ENCODE assay signal across 26 cellular contexts in genomic region chr7:111112439-111112838, GRCh38. TPM values are rescaled to one million over a fixed set of nuclear protein-coding genes. Genes with fewer than 3 reads are reported as not detected.
DNase-seq lines count a peak whose midpoint lies in the region; ATAC-seq, FAIRE-seq and TF ChIP-seq lines count a peak whose summit lies in the region.
"Had no signal": no experiment of that assay in that cellular context is flagged by ENCODE, and none has a peak within 500 bp of the region (broad histone marks: within the 10 kb centered on the region; RNA-seq: fewer than 3 reads in every experiment).

No MANE protein-coding gene starts in this region.

- no peak overlapping the region for H2AK9ac ChIP-seq in IMR-90 (replicated peaks; ENCODE audit: low read depth, low read length, poor library complexity)

- peak overlapping the region; percentile 85 for H2BK5ac ChIP-seq in IMR-90 (ENCODE audit: low read depth, low read length, poor library complexity, severe bottlenecking)

- peak; percentile 26 for FAIRE-seq in astrocyte (lab: Jason Lieb, UNC)
- FAIRE-seq: H1 had no signal

- H3K36me3 ChIP-seq in BLaER1 (no peaks in the 10 kb centered on the region), IMR-90 (ENCODE audit: control insufficient read depth, insufficient read depth, low read length) (no peaks in the 10 kb centered on the region), astrocyte (ENCODE audit: insufficient read depth, low read length) (no peaks in the 10 kb centered on the region)
- H3K36me3 ChIP-seq: prostate gland, upper lobe of left lung had no signal

- peak overlapping the region in 1 of 2 experiments; percentile 90; a peak in 2 of 4 replicates for H4K8ac ChIP-seq in IMR-90 (ENCODE audit: low read depth in 2 of 2, low read length in 2 of 2)

- no peaks in the 10 kb centered on the region for H3K9me3 Mint-ChIP-seq in astrocyte (ENCODE audit: unreplicated experiment)
- H3K9me3 Mint-ChIP-seq in activated T-helper 17 cell treated with anti-CD3 and anti-CD28 coated beads, Interleukin-2, amount 50 U/mL, for 72 hours, result no peaks in the 10 kb centered on the region
- H3K9me3 Mint-ChIP-seq: CD8-positive, alpha-beta memory T cell; neural crest cell had no signal

- peak overlapping the region; percentile 83; the same call in 1 of the 2 replicates for H3K18ac ChIP-seq in IMR-90 (ENCODE audit: low read depth, low read length)

- POLR2A ChIA-PET in IMR-90 (lab: Charles Lee; ENCODE audit: unreplicated experiment), result no interaction called here

- CTCF ChIA-PET in IMR-90 (lab: Yijun Ruan, JAX), result no interaction called here

- peak overlapping the region; percentile 92 for H3K14ac ChIP-seq in IMR-90 (replicated peaks; ENCODE audit: low read depth, low read length)

- no peaks in the 10 kb centered on the region for H3K36me3 Mint-ChIP-seq in astrocyte (ENCODE audit: low read depth, unreplicated experiment)
- H3K36me3 Mint-ChIP-seq in activated T-helper 17 cell treated with anti-CD3 and anti-CD28 coated beads, Interleukin-2, amount 50 U/mL, for 72 hours (ENCODE audit: low read depth), result no peaks in the 10 kb centered on the region

- no CpG with 5 or more reads among the region's 2 CpGs for WGBS in IMR-90 (ENCODE audit: extremely low coverage in 2 of 2, insufficient read length in 1 of 2), 2 experiments

- dilution Hi-C loops in IMR-90 (cut with HindIII; ENCODE audit: low sequenced_read_pairs, unreplicated experiment), result no loop called here

- no peak overlapping the region for H3K27ac Mint-ChIP-seq in astrocyte (ENCODE audit: unreplicated experiment)
- H3K27ac Mint-ChIP-seq in activated T-helper 17 cell treated with anti-CD3 and anti-CD28 coated beads, Interleukin-2, amount 50 U/mL, for 72 hours, result no peak overlapping the region

- H3K4me3 Mint-ChIP-seq in astrocyte (ENCODE audit: unreplicated experiment), result no peak overlapping the region
- H3K4me3 Mint-ChIP-seq in activated T-helper 17 cell treated with anti-CD3 and anti-CD28 coated beads, Interleukin-2, amount 50 U/mL, for 72 hours, result no peak overlapping the region
- H3K4me3 Mint-ChIP-seq: CD8-positive, alpha-beta memory T cell; neural crest cell had no signal

- H3K27ac ChIP-seq in BLaER1 (no peak overlapping the region), IMR-90 (ENCODE audit: insufficient read depth, low read length) (no peak overlapping the region), astrocyte (ENCODE audit: low read depth, low read length) (peak overlapping the region; percentile 44)
- H3K27ac ChIP-seq: prostate gland, skin epidermis, upper lobe of left lung had no signal

- H2AFZ ChIP-seq in IMR-90 (replicated peaks; ENCODE audit: low read length, poor library complexity) (no peak overlapping the region), astrocyte (ENCODE audit: low read depth, low read length) (no peak overlapping the region)

- no peak for TF ChIP-seq POLR2A in IMR-90 (IDR thresholded peaks at IDR 0.05; ENCODE audit: low read depth, low read length)

- TF ChIP-seq CTCF in IMR-90 (conservative IDR thresholded peaks at IDR 0.05; ENCODE audit: low read depth, low read length), result no peak
- TF ChIP-seq CTCF in astrocyte (IDR thresholded peaks at IDR 0.05; ENCODE audit: insufficient read depth, low read depth, low read length), result no peak

- H4K20me1 ChIP-seq in BLaER1 (no peaks in the 10 kb centered on the region), IMR-90 (ENCODE audit: insufficient read depth, low read length) (no peaks in the 10 kb centered on the region), astrocyte (ENCODE audit: insufficient read depth, low read length) (no peaks in the 10 kb centered on the region)

- H4K91ac ChIP-seq in IMR-90 (ENCODE audit: insufficient read depth, low read depth, low read length), result peak overlapping the region; percentile 83

- H3K4me2 ChIP-seq in BLaER1 (peak overlapping the region; percentile 3; the same call in 1 of the 2 replicates), IMR-90 (ENCODE audit: low read depth, low read length) (peak overlapping the region; percentile 6; the same call in 1 of the 2 replicates), astrocyte (ENCODE audit: low read length) (peak overlapping the region; percentile 20)

- H3K9me3 ChIP-seq in BLaER1, result no peaks in the 10 kb centered on the region
- no peaks in the 10 kb centered on the region for H3K9me3 ChIP-seq in IMR-90 (ENCODE audit: control insufficient read depth, insufficient read depth, low read length)
- H3K9me3 ChIP-seq in astrocyte (ENCODE audit: insufficient read depth, low read depth, low read length), result no peaks in the 10 kb centered on the region
- H3K9me3 ChIP-seq: prostate gland, upper lobe of left lung had no signal

- H3K27me3 ChIP-seq in BLaER1 (no peaks in the 10 kb centered on the region), IMR-90 (ENCODE audit: control insufficient read depth, insufficient read depth, low read length) (no peaks in the 10 kb centered on the region), astrocyte (ENCODE audit: insufficient read depth, low read length) (no peaks in the 10 kb centered on the region)
- H3K27me3 ChIP-seq: upper lobe of left lung had no signal

- BruUV-seq in IMR-90 (replicated peaks; lab: Mats Ljungman, UMichigan), result no TSS peak

- in situ Hi-C loops in IMR-90 (cut with MboI; ENCODE audit: low sequenced_read_pairs), result no loop called here

- no peak for TF ChIP-seq RAD21 in IMR-90 (IDR thresholded peaks at IDR 0.05; ENCODE audit: low read length)

- H3K79me2 ChIP-seq in astrocyte (ENCODE audit: insufficient read depth, low read length), result no peaks in the 10 kb centered on the region

- H3K4me3 ChIP-seq in BLaER1 (no peak overlapping the region), IMR-90 (ENCODE audit: insufficient read depth, low read depth, low read length) (no peak overlapping the region), astrocyte (ENCODE audit: insufficient read depth, low read depth, low read length) (no peak overlapping the region)
- H3K4me3 ChIP-seq: GM12878, prostate gland, skin epidermis, upper lobe of left lung had no signal

- ATAC-seq in IMR-90 (ENCODE audit: low read depth) (peak; percentile 49; the same call in 1 of the 2 replicates), GM19351 (IDR thresholded peaks at IDR 0.05; ENCODE audit: unreplicated experiment) (no peak), HG02588 (IDR thresholded peaks at IDR 0.05; ENCODE audit: unreplicated experiment) (no peak)
- no peak for ATAC-seq in activated T-helper 17 cell treated with anti-CD3 and anti-CD28 coated beads, Interleukin-2, amount 50 U/mL, for 72 hours (replicated peaks)

- H3K23ac ChIP-seq in IMR-90 (ENCODE audit: low read depth, low read length), result peak overlapping the region; percentile 92; the same call in 1 of the 2 replicates

- H3K56ac ChIP-seq in IMR-90 (ENCODE audit: extremely low read depth, insufficient read depth, low read length), result no peak overlapping the region

- no peaks in the 10 kb centered on the region for H3K27me3 Mint-ChIP-seq in astrocyte (ENCODE audit: low read depth, unreplicated experiment)
- no peaks in the 10 kb centered on the region for H3K27me3 Mint-ChIP-seq in activated T-helper 17 cell treated with anti-CD3 and anti-CD28 coated beads, Interleukin-2, amount 50 U/mL, for 72 hours
- H3K27me3 Mint-ChIP-seq: CD8-positive, alpha-beta memory T cell had no signal

- H2BK20ac ChIP-seq in IMR-90 (ENCODE audit: low read depth, low read length), result peak overlapping the region; percentile 94; the same call in 1 of the 2 replicates

- H3K4me1 ChIP-seq in BLaER1 (peaks cover 5% of the 10 kb centered on the region; the same call in 1 of the 2 replicates), IMR-90 (ENCODE audit: control insufficient read depth, insufficient read depth, low read length) (no peaks in the 10 kb centered on the region; the same call in 1 of the 2 replicates), astrocyte (ENCODE audit: insufficient read depth, low read length) (peaks cover 18% of the 10 kb centered on the region)
- H3K4me1 ChIP-seq: prostate gland had no signal

- DNase-seq in IMR-90 (peak; percentile 51), astrocyte (ENCODE audit: low read depth) (peak; percentile 29), lung microvascular endothelial cell (ENCODE audit: low read depth in 2 of 2) (peak; percentile 19 to 28), OCI-M2 (lab: John Stamatoyannopoulos, UW; ENCODE audit: unreplicated experiment) (no peak)
- DNase-seq: activated CD4-positive, alpha-beta T cell treated with anti-CD3 and anti-CD28 coated beads, Interleukin-2, amount 50 U/mL, for 1 hour; CD8-positive, alpha-beta memory T cell; DMS53; effector CD4-positive, alpha-beta T cell; KBM-7; mammary epithelial cell; NCI-H187 treated with DMSO at 0.1 percent for 48 hours; NCI-H226; OCI-M1; SHP77; stimulated activated CD4-positive, alpha-beta T cell treated with anti-CD3 and anti-CD28 coated beads, Interleukin-2, amount 100 ng/mL, for 48 hours; T-helper 1 cell; upper lobe of left lung had no signal

- intact Hi-C loops in IMR-90 (cut with micrococcal nuclease), result no loop called here

- H3K9me1 ChIP-seq in IMR-90 (ENCODE audit: insufficient read depth, low read length), result peaks cover 4% of the 10 kb centered on the region; the same call in 1 of the 2 replicates

- H2BK15ac ChIP-seq in IMR-90 (ENCODE audit: low read depth, low read length), result peak overlapping the region; percentile 98; the same call in 2 of the 3 replicates

- H4K5ac ChIP-seq in IMR-90 (ENCODE audit: low read depth, low read length), result peak overlapping the region; percentile 64; the same call in 1 of the 2 replicates

- H2BK120ac ChIP-seq in IMR-90 (ENCODE audit: low read depth, low read length), result peak overlapping the region; percentile 96

- H3K9ac ChIP-seq in BLaER1 (no peak overlapping the region), IMR-90 (ENCODE audit: low read depth, low read length) (no peak overlapping the region), astrocyte (ENCODE audit: low read length) (no peak overlapping the region)

- peaks cover 22% of the 10 kb centered on the region for H3K4me1 Mint-ChIP-seq in astrocyte (ENCODE audit: low read depth, unreplicated experiment)
- H3K4me1 Mint-ChIP-seq in activated T-helper 17 cell treated with anti-CD3 and anti-CD28 coated beads, Interleukin-2, amount 50 U/mL, for 72 hours, result peaks cover 5% of the 10 kb centered on the region

- peak overlapping the region; percentile 91; the same call in 1 of the 2 replicates for H3K4ac ChIP-seq in IMR-90 (ENCODE audit: low read depth, low read length)

- peak overlapping the region; percentile 67; the same call in 1 of the 2 replicates for H2AK5ac ChIP-seq in IMR-90 (ENCODE audit: low read depth, low read length)

- 0 out of 4 replicates have a peak, but pooled peaks cover 0 to 3% of the 10 kb centered on the region in 2 experiments for H3K79me1 ChIP-seq in IMR-90 (ENCODE audit: low read depth in 1 of 2, low read length in 2 of 2)

TF ChIP-seq in IMR-90, 13 proteins besides CTCF, POLR2A, EP300 and RAD21 (continues in another document):
- TF ChIP-seq CEBPB (IDR thresholded peaks at IDR 0.05; ENCODE audit: low read depth, low read length) (no peak), FOS (IDR thresholded peaks at IDR 0.05; ENCODE audit: low read depth, low read length) (no peak)

RNA-seq across cellular contexts. Expression of gene LRRN3, which starts 21.5 kb away (rescaled TPM):
- total RNA-seq in IMR-90 (2012; rRNA removed) (15.2 and 15.8 TPM in 2 replicates), astrocyte (1.8 and 2.2 TPM in 2 replicates), lung microvascular endothelial cell (not detected in 2 replicates)
- polyA plus RNA-seq in IMR-90 (2012; rRNA removed), result 6.1 and 6.9 TPM in 2 replicates
- 1.1 and 1.3 TPM in 2 replicates for polyA plus RNA-seq in IMR-90 (2012; cell fraction: cytosol; rRNA removed)
- polyA plus RNA-seq in IMR-90 (2012; cell fraction: nucleus; rRNA removed; ENCODE audit: low replicate concordance), result 0.35 and 2.8 TPM in 2 replicates
- 10 to 100 TPM in 1 of 2 donors, 1 to 10 TPM in 1; 9.6 to 30.4 TPM for total RNA-seq in activated T-helper 17 cell treated with anti-CD3 and anti-CD28 coated beads, Interleukin-2, amount 50 U/mL, for 72 hours
